Comparison of ENCODE assay signal across 20 cellular contexts in genomic region chr5:142408536-142409252, GRCh38.
"Had no signal": no experiment of that assay in that cellular context is flagged by ENCODE, and none has a peak within 500 bp of the region (broad histone marks: within the 10 kb centered on the region; RNA-seq: fewer than 3 reads in every experiment).

No MANE protein-coding gene starts in this region.

- H3K36me3 ChIP-seq: ascending aorta, breast epithelium, gastrocnemius medialis, heart right ventricle, left lung had no signal

- H3K4me3 Mint-ChIP-seq: activated T-cell treated with anti-CD3 and anti-CD28 coated beads, Interleukin-2, amount 50 U/mL, for 4 hours; naive B cell had no signal

- H3K36me3 Mint-ChIP-seq: naive B cell had no signal

- H3K9me3 Mint-ChIP-seq: activated T-cell treated with anti-CD3 and anti-CD28 coated beads, Interleukin-2, amount 50 U/mL, for 4 hours; naive B cell had no signal

- DNase-seq: activated CD4-positive, alpha-beta T cell treated with anti-CD3 and anti-CD28 coated beads for 48 hours; activated CD4-positive, CD25-positive, alpha-beta regulatory T cell; activated CD8-positive, alpha-beta memory T cell treated with anti-CD3 and anti-CD28 coated beads, Interleukin-2, amount 50 U/mL, for 4 hours; activated naive CD4-positive, alpha-beta T cell treated with anti-CD3 and anti-CD28 coated beads, Interleukin-2, amount 50 U/mL, for 16 hours; activated T-cell treated with anti-CD3 and anti-CD28 coated beads, Interleukin-2, amount 50 U/mL, for 4 hours; erythroblast; gastrocnemius medialis; heart right ventricle; left lung; mammary epithelial cell; mucosa of descending colon; naive B cell; stimulated activated CD4-positive, alpha-beta T cell treated with anti-CD3 and anti-CD28 coated beads, Interleukin-1b, Interleukin-23, amount 100 ng/mL, for 48 hours; stimulated activated CD8-positive, alpha-beta memory T cell treated with anti-CD3 and anti-CD28 coated beads, Interleukin-4, amount 100 ng/mL, for 48 hours; stimulated activated naive CD4-positive, alpha-beta T cell; T-helper 1 cell; T-helper 9 cell had no signal

- H3K27ac ChIP-seq: ascending aorta, breast epithelium, coronary artery, gastrocnemius medialis, heart right ventricle, left lung had no signal

- ATAC-seq: activated T-cell treated with anti-CD3 and anti-CD28 coated beads, Interleukin-2, amount 50 U/mL, for 4 hours; gastrocnemius medialis; heart right ventricle; mucosa of descending colon had no signal

- H3K4me1 ChIP-seq: ascending aorta, breast epithelium, gastrocnemius medialis, left lung had no signal

- H3K27me3 ChIP-seq: ascending aorta, gastrocnemius medialis, heart right ventricle, left lung had no signal

- H3K4me3 ChIP-seq: ascending aorta, breast epithelium, coronary artery, gastrocnemius medialis, heart right ventricle, left lung, mucosa of descending colon had no signal

- H3K27ac Mint-ChIP-seq: naive B cell had no signal

- H3K9me3 ChIP-seq: ascending aorta, breast epithelium, gastrocnemius medialis, heart right ventricle, left lung, mucosa of descending colon had no signal
